Comparison of ENCODE assay signal across 8 cellular contexts in the genomic region with DNA sequence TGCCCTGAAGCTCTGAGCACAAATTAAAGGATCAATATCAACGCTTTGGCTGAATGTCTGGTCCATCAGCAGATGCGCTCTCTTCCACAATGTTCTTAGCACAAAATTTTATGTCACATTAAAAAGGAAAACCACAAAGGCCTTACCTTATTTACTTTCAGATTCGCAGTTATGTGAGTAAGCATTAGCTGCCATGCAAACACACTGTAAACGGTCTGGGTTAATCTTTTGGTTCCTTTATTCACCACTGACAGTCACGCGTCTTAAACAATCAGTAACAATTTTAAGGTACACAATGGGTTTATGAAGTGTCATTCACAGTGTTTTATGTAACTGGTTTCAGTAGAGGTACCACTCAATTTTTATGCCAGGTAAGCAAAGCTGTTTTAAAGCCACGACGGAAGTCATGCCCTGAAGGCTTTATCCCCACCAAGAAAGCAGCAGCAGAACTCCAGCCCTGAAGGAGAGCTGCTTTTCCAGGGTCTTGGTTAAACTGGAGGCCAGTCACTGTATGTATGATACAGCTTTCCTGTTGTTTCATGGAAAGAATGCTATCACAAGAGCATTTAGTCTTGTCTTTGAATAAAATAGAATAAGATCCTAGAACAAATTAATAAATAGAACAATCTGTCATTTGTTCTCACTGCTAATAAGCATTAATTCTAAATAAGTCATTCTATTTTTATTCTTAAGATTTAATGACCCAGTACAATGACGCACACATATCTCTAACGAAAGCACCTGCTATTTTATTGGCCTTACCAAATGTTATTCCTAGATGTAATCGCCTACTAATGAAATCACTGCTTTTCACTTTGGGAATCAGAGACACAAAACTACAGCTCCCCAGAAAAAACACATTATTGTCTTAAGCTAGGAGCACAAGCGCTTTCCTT.
A peak's percentile ranks its signal among the peaks of the same experiment; 100 is the strongest.
DNase-seq lines count a peak whose midpoint lies in the region; ATAC-seq and TF ChIP-seq lines count a peak whose summit lies in the region.

No MANE protein-coding gene starts in this region.

- H3K79me2 ChIP-seq in Karpas-422 (ENCODE audit: low read length) = no peaks in the 10 kb centered on the region

- no peaks in the 10 kb centered on the region for H3K36me3 Mint-ChIP-seq in glutamatergic neuron (ENCODE audit: unreplicated experiment)

- H3K9me2 ChIP-seq in Karpas-422 (replicated peaks; ENCODE audit: insufficient read depth, low read length) = no peaks in the 10 kb centered on the region

- no peak overlapping the region for H3K4me3 ChIP-seq in Karpas-422 (ENCODE audit: low read length)

- H3K36me3 ChIP-seq in Karpas-422 (ENCODE audit: insufficient read depth, low read length) = no peaks in the 10 kb centered on the region

- TF ChIP-seq CTCF in glutamatergic neuron (IDR thresholded peaks at IDR 0.05; ENCODE audit: partially characterized antibody, unreplicated experiment) = no peak

- H3K9me3 Mint-ChIP-seq in glutamatergic neuron (ENCODE audit: unreplicated experiment) = no peaks in the 10 kb centered on the region

- peak overlapping the region; percentile 69 for H3K4me3 Mint-ChIP-seq in glutamatergic neuron (ENCODE audit: unreplicated experiment)

- no peak overlapping the region for H3K4me2 ChIP-seq in Karpas-422 (ENCODE audit: low read depth, low read length, poor library complexity, severe bottlenecking)

- no peaks in the 10 kb centered on the region for H4K20me1 ChIP-seq in Karpas-422 (ENCODE audit: insufficient read depth, low read depth, low read length)

- no peak overlapping the region for H3K27ac ChIP-seq in Karpas-422 (ENCODE audit: low read length)

- H3K4me1 Mint-ChIP-seq in glutamatergic neuron (ENCODE audit: low read depth, unreplicated experiment) = peaks cover 44% of the 10 kb centered on the region

- no peaks in the 10 kb centered on the region for H3K9me3 ChIP-seq in Karpas-422 (ENCODE audit: low read length)

- peak overlapping the region; percentile 91 for H3K27ac Mint-ChIP-seq in glutamatergic neuron (ENCODE audit: unreplicated experiment)

- H3K27me3 Mint-ChIP-seq in glutamatergic neuron (ENCODE audit: unreplicated experiment) = peaks cover 2% of the 10 kb centered on the region

- ATAC-seq in GM18907 (IDR thresholded peaks at IDR 0.05; ENCODE audit: unreplicated experiment) = peak; percentile 86
- peak; percentile 71 for ATAC-seq in HG02885 (IDR thresholded peaks at IDR 0.05; ENCODE audit: poor library complexity, unreplicated experiment)
- no peak for ATAC-seq in GM21515 (IDR thresholded peaks at IDR 0.05; ENCODE audit: unreplicated experiment)

- no peak overlapping the region for H3K9ac ChIP-seq in Karpas-422 (ENCODE audit: low read length)

- DNase-seq in NCI-H2081 (lab: John Stamatoyannopoulos, UW) (peak; percentile 92 to 98), glutamatergic neuron (no peak), RPMI8226 (no peak), Karpas-422 (no peak), NCI-H82 (lab: John Stamatoyannopoulos, UW) (no peak)

- no peaks in the 10 kb centered on the region for H3K27me3 ChIP-seq in Karpas-422 (ENCODE audit: low read length)

- no peak overlapping the region for H2AFZ ChIP-seq in Karpas-422 (ENCODE audit: low read length)

- H3K4me1 ChIP-seq in Karpas-422 (ENCODE audit: low read length) = peaks cover 4% of the 10 kb centered on the region

Comparison
In these comparisons a context has a peak if more than half of its experiments do, and no peak if none do; other contexts are left out.
1. DNase-seq: peak in NCI-H2081 (2 of 2); none in glutamatergic neuron (single experiment), RPMI8226 (single experiment), Karpas-422 (single experiment) and NCI-H82 (single experiment).